In the genomic region with DNA sequence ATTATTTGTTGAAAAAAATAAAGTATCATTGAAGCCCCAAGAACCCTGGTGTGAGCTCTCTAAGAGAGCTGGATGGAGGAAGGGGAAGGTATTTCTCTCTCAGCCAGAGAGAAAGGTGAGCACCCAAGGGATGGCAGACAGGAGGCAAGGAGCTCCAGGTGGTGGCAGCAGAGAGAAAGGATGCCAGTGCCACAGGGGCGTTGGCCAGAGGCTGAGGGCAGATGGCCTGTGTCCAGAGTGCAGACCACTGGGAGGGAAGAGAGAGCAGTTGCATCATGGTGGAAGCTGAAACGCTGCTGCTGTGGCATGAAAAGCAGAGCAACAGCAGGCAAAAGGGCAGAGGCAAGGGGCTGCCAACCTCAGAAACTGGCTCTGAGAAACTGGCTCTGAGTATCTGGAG, we compare ENCODE assay signal across 8 cellular contexts. TPM values are rescaled to one million over a fixed set of nuclear protein-coding genes. Genes with fewer than 3 reads are reported as not detected.
A peak's percentile ranks its signal among the peaks of the same experiment; 100 is the strongest.
DNase-seq lines count a peak whose midpoint lies in the region; ATAC-seq and TF ChIP-seq lines count a peak whose summit lies in the region.

No MANE protein-coding gene starts in this region.

- H3K27ac Mint-ChIP-seq in endodermal cell (no peak overlapping the region), type B pancreatic cell (no peak overlapping the region)

- 65 to 90% methylated on average over 1 to 2 of the region's 2 CpGs for WGBS in endodermal cell (ENCODE audit: insufficient coverage in 1 of 2, insufficient read length in 1 of 2), 2 experiments

- H3K4me1 ChIP-seq in endodermal cell (ENCODE audit: control insufficient read depth, insufficient read depth, low read length): peaks cover 6% of the 10 kb centered on the region

- intact Hi-C loops in sciatic nerve (cut with DNase I): no loop called here

- H3K4me1 Mint-ChIP-seq in endodermal cell (peaks cover 11% of the 10 kb centered on the region), type B pancreatic cell (ENCODE audit: unreplicated experiment) (peaks cover 2% of the 10 kb centered on the region)

- H3K27me3 ChIP-seq in endodermal cell (ENCODE audit: control insufficient read depth, insufficient read depth, low read length, poor library complexity, severe bottlenecking): peaks cover 36% of the 10 kb centered on the region

- no peak overlapping the region for H3K27ac ChIP-seq in endodermal cell (ENCODE audit: low read depth, low read length)

- H3K9me3 Mint-ChIP-seq in endodermal cell (no peaks in the 10 kb centered on the region), type B pancreatic cell (no peaks in the 10 kb centered on the region)

- peak; percentile 38 for ATAC-seq in sciatic nerve

- no peaks in the 10 kb centered on the region for H3K9me3 ChIP-seq in endodermal cell (ENCODE audit: control insufficient read depth, low read length)

- DNase-seq in NCI-H82 (lab: John Stamatoyannopoulos, UW) (peak; percentile 54), NCI-H82 treated with DMSO at 0.1 percent for 48 hours (lab: John Stamatoyannopoulos, UW; ENCODE audit: unreplicated experiment) (no peak), NCI-H1105 (lab: John Stamatoyannopoulos, UW) (peak; percentile 24), endodermal cell (peak; percentile 83), sciatic nerve (ENCODE audit: low spot score) (no peak), type B pancreatic cell (ENCODE audit: extremely low spot score, unreplicated experiment) (no peak), NCI-H446 (lab: John Stamatoyannopoulos, UW) (no peak), epidermal melanocyte (ENCODE audit: insufficient read length, low spot score) (no peak)

- no peak overlapping the region for H3K9ac ChIP-seq in endodermal cell (ENCODE audit: extremely low read depth, low read length, poor library complexity, severe bottlenecking)

- H3K36me3 Mint-ChIP-seq in endodermal cell (ENCODE audit: low read depth) (no peaks in the 10 kb centered on the region), type B pancreatic cell (peaks cover 4% of the 10 kb centered on the region)

- TF ChIP-seq CTCF in endodermal cell (conservative IDR thresholded peaks at IDR 0.05) (peak; percentile 76), type B pancreatic cell (conservative IDR thresholded peaks at IDR 0.05) (no peak)

- H3K27me3 Mint-ChIP-seq in endodermal cell (ENCODE audit: insufficient read depth) (peaks cover 17% of the 10 kb centered on the region), type B pancreatic cell (peaks cover 69% of the 10 kb centered on the region)

- no peaks in the 10 kb centered on the region for H3K36me3 ChIP-seq in endodermal cell (ENCODE audit: control insufficient read depth, insufficient read depth, low read length)

- no peak overlapping the region for H3K4me3 ChIP-seq in endodermal cell (ENCODE audit: low read length)

- H3K4me3 Mint-ChIP-seq in endodermal cell (no peak overlapping the region), type B pancreatic cell (no peak overlapping the region)

RNA-seq across cellular contexts. Expression of a gene that starts 8.5 kb away (rescaled TPM):
- total RNA-seq in endodermal cell (1 to 10 TPM in 1 of 2 donors, under 1 TPM in 1; 0.13 to 1.6 TPM), sciatic nerve (3.2 TPM), type B pancreatic cell (ENCODE audit: low replicate concordance) (14.8 and 31.7 TPM in 2 replicates)
- 14.1 TPM for polyA plus RNA-seq in endodermal cell (2013, experiment 1 of 2)
- 12.6 TPM for polyA plus RNA-seq in endodermal cell (2013, experiment 2 of 2)

Comparison
In these comparisons a context has a peak if more than half of its experiments do, and no peak if none do; other contexts are left out.
1. DNase-seq: peak in NCI-H82 (single experiment), NCI-H1105 (single experiment) and endodermal cell (single experiment); none in NCI-H82 treated with DMSO at 0.1 percent for 48 hours (single experiment), sciatic nerve (single experiment), type B pancreatic cell (single experiment), NCI-H446 (0 of 2) and epidermal melanocyte (single experiment).